In genomic region chr12:13195848-13196301, GRCh38 we compare ENCODE assay signal across 8 cellular contexts. TPM values are rescaled to one million over a fixed set of nuclear protein-coding genes. Genes with fewer than 3 reads are reported as not detected.
A peak's percentile ranks its signal among the peaks of the same experiment; 100 is the strongest.
DNase-seq lines count a peak whose midpoint lies in the region; ATAC-seq and TF ChIP-seq lines count a peak whose summit lies in the region.

No MANE protein-coding gene starts in this region.

- no peaks in the 10 kb centered on the region for H3K36me3 Mint-ChIP-seq in naive thymus-derived CD8-positive, alpha-beta T cell

- peak overlapping the region; percentile 57 for H2AFZ ChIP-seq in MM.1S (ENCODE audit: low read length)

- CTCF ChIA-PET in AG04450 (lab: Charles Lee), result interaction anchor here (0.6 to 1.7 kb wide), 7 partner anchors 10 to 280 kb away, joined by 3 to 6 read pairs (median 5); no protein-coding TSS in a partner anchor

- no peaks in the 10 kb centered on the region for H3K36me3 ChIP-seq in MM.1S (replicated peaks; ENCODE audit: insufficient read depth, low read length)
- H3K36me3 ChIP-seq in duodenal mucosa (ENCODE audit: control insufficient read depth in 1 of 2, insufficient read depth in 2 of 2, low read length in 2 of 2), result no peaks in the 10 kb centered on the region

- no peaks in the 10 kb centered on the region for H3K9me3 Mint-ChIP-seq in naive thymus-derived CD8-positive, alpha-beta T cell

- H3K27ac Mint-ChIP-seq in naive thymus-derived CD8-positive, alpha-beta T cell, result peak overlapping the region in 8 of 10 donors; percentile 21 to 92 (median 79)

- H3K4me3 Mint-ChIP-seq in naive thymus-derived CD8-positive, alpha-beta T cell, result peak overlapping the region in 7 of 10 donors; percentile 81 to 91 (median 84)

- H3K9me2 ChIP-seq in MM.1S (replicated peaks; ENCODE audit: insufficient read depth, low read length), result no peaks in the 10 kb centered on the region

- no peaks in the 10 kb centered on the region for H3K79me2 ChIP-seq in MM.1S (ENCODE audit: low read length)

- H3K9me3 ChIP-seq in AG04450 (ENCODE audit: control insufficient read depth, insufficient read depth, low read length) (no peaks in the 10 kb centered on the region), MM.1S (replicated peaks; ENCODE audit: insufficient read depth, low read length) (no peaks in the 10 kb centered on the region), duodenal mucosa (ENCODE audit: control insufficient read depth in 1 of 2, low read length in 2 of 2) (no peaks in the 10 kb centered on the region)

- POLR2A ChIA-PET in AG04450 (lab: Yijun Ruan, JAX), result interaction anchor here (0.6 to 3.7 kb wide), 14 partner anchors 7 to 406 kb away, joined by 3 to 44 read pairs (median 4); partner anchors contain the start of gene GPRC5A
- POLR2A ChIA-PET in naive thymus-derived CD8-positive, alpha-beta T cell (lab: Charles Lee), result interaction anchor here (1.2 kb wide), 1 partner anchor 95 kb away, joined by 4 read pairs; no protein-coding TSS in a partner anchor

- H3K27ac ChIP-seq in AG04450 (ENCODE audit: low read depth, low read length) (peak overlapping the region; percentile 96), MM.1S (ENCODE audit: low read length) (peak overlapping the region; percentile 41; the same call in 1 of the 2 replicates), duodenal mucosa (ENCODE audit: low read depth, low read length) (peak overlapping the region; percentile 81)

- H3K4me1 Mint-ChIP-seq in naive thymus-derived CD8-positive, alpha-beta T cell, result peaks cover 16 to 40% (median 24%) of the 10 kb centered on the region in 4 donors

- H3K27me3 ChIP-seq in AG04450 (ENCODE audit: control insufficient read depth, insufficient read depth, low read length) (no peaks in the 10 kb centered on the region), MM.1S (replicated peaks; ENCODE audit: insufficient read depth, low read length) (no peaks in the 10 kb centered on the region), duodenal mucosa (ENCODE audit: control insufficient read depth in 1 of 2, insufficient read depth in 2 of 2, low read length in 2 of 2) (no peaks in the 10 kb centered on the region)

- peak overlapping the region; percentile 74 for H3K4me2 ChIP-seq in MM.1S (ENCODE audit: low read depth, low read length)

- TF ChIP-seq CTCF in AG04450 (IDR thresholded peaks at IDR 0.05; ENCODE audit: low read depth, low read length), result no peak
- no peak for TF ChIP-seq CTCF in MM.1S (IDR thresholded peaks at IDR 0.05; ENCODE audit: low read length)

- no peaks in the 10 kb centered on the region for H3F3A ChIP-seq in MM.1S (ENCODE audit: insufficient read depth, low read length)

- peak overlapping the region; percentile 50; the same call in 1 of the 2 replicates for H3K9ac ChIP-seq in MM.1S (ENCODE audit: low read length)
- peak overlapping the region; percentile 6 to 82 for H3K9ac ChIP-seq in duodenal mucosa (ENCODE audit: low read depth in 1 of 2, low read length in 2 of 2)

- peak in 1 of 2 donors; percentile 37 for ATAC-seq in naive thymus-derived CD8-positive, alpha-beta T cell

- H3K27me3 Mint-ChIP-seq in naive thymus-derived CD8-positive, alpha-beta T cell, result peaks cover 0 to 9% (median 0%) of the 10 kb centered on the region in 5 donors

- DNase-seq in AG04450 (ENCODE audit: low read depth, low spot score), result no peak
- no peak for DNase-seq in MM.1S
- no peak for DNase-seq in naive thymus-derived CD8-positive, alpha-beta T cell
- DNase-seq in foreskin melanocyte, result no peak
- no peak for DNase-seq in stimulated activated CD4-positive, alpha-beta T cell treated with anti-CD3 and anti-CD28 coated beads, Interleukin-1b, Interleukin-23, amount 100 ng/mL, for 48 hours
- no peak for DNase-seq in retina
- no peak for DNase-seq in RKO (ENCODE audit: low spot score)

- no peaks in the 10 kb centered on the region for H4K20me1 ChIP-seq in MM.1S (ENCODE audit: insufficient read depth, low read length)

- H3K4me3 ChIP-seq in AG04450 (ENCODE audit: low read depth, low read length), result peak overlapping the region; percentile 44
- H3K4me3 ChIP-seq in MM.1S (ENCODE audit: low read length), result peak overlapping the region; percentile 53; the same call in 1 of the 2 replicates
- H3K4me3 ChIP-seq in duodenal mucosa (ENCODE audit: low read depth in 1 of 2, low read length in 2 of 2), result peak overlapping the region; percentile 62 to 75

- H3K4me1 ChIP-seq in MM.1S (ENCODE audit: low read length) (peaks cover 12% of the 10 kb centered on the region), duodenal mucosa (ENCODE audit: control insufficient read depth in 1 of 2, insufficient read depth in 2 of 2, low read length in 2 of 2) (peaks cover 20 to 26% of the 10 kb centered on the region in 2 donors)

RNA-seq across cellular contexts. Expression of gene EMP1, which starts 0.7 kb away (rescaled TPM):
- polyA plus RNA-seq in AG04450 (2011; rRNA removed), result 209 and 257 TPM in 2 replicates
- polyA minus RNA-seq in AG04450 (2011; rRNA and poly(A)+ RNA removed), result 319 and 351 TPM in 2 replicates
- total RNA-seq in naive thymus-derived CD8-positive, alpha-beta T cell, result 1 to 10 TPM; 2.2 to 2.9 TPM
- under 1 TPM in 2 of 3 donors, not detected in 1; 0.14 to 0.23 TPM for polyA plus RNA-seq in naive thymus-derived CD8-positive, alpha-beta T cell

Comparison
In these comparisons a context has a peak if more than half of its experiments do, and no peak if none do; other contexts are left out.
1. H3K27ac ChIP-seq: peak in every context shown above with its lines; median percentile 96 in AG04450; 81 in duodenal mucosa; 41 in MM.1S.
2. RNA of gene EMP1, which starts 0.7 kb away (polyA plus RNA-seq): 209 to 257 TPM in AG04450; 0.14 to 0.23 TPM in naive thymus-derived CD8-positive, alpha-beta T cell; every median in the first group is over 100 times any median in the second.
3. Peak in every context shown above with its lines, with median percentiles within 50 percentile points of each other: H3K4me3 ChIP-seq.